22 cellular contexts compared by ENCODE assay signal in the genomic region with DNA sequence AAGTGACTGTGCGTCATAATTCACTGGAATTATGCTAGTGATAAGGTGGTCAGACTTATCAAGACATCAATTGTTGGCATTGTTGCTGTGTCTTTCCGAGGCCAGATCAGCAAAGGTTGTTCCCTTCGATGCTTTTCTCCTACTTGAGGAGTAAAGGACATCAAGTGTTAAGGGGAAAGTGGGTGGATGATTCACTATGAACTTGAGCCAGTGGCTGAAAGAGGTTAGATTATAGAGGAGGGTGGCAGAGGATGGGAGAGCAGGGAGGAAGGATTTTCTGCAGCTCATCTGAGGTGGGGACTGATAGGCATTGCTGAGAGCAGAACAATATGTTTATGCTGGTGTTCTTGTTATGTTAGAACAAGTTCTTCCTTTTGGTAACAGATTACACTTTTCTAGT.
DNase-seq lines count a peak whose midpoint lies in the region; ATAC-seq, FAIRE-seq and TF ChIP-seq lines count a peak whose summit lies in the region.
"Had no signal": no experiment of that assay in that cellular context is flagged by ENCODE, and none has a peak within 500 bp of the region (broad histone marks: within the 10 kb centered on the region; RNA-seq: fewer than 3 reads in every experiment).

No MANE protein-coding gene starts in this region.

- H3K9ac ChIP-seq in Loucy (ENCODE audit: low read depth, low read length, poor library complexity, severe bottlenecking) = no peak overlapping the region
- H3K9ac ChIP-seq in colonic mucosa (ENCODE audit: low read depth in 2 of 2, low read length in 2 of 2) = no peak overlapping the region
- H3K9ac ChIP-seq: BLaER1 had no signal

- H4K20me1 ChIP-seq in Loucy (ENCODE audit: insufficient read depth, low read length, poor library complexity, severe bottlenecking) = no peaks in the 10 kb centered on the region
- H4K20me1 ChIP-seq: BLaER1 had no signal

- H3K27me3 ChIP-seq in Loucy (ENCODE audit: insufficient read depth, low read length, poor library complexity, severe bottlenecking) (no peaks in the 10 kb centered on the region), bronchial epithelial cell (ENCODE audit: control insufficient read depth, insufficient read depth, low read length) (no peaks in the 10 kb centered on the region), colonic mucosa (no peaks in the 10 kb centered on the region)
- H3K27me3 ChIP-seq: BLaER1 had no signal

- H3K9me3 ChIP-seq in Loucy (ENCODE audit: insufficient read depth, low read depth, low read length) (no peaks in the 10 kb centered on the region), colonic mucosa (no peaks in the 10 kb centered on the region)
- H3K9me3 ChIP-seq: BLaER1 had no signal

- H3F3A ChIP-seq in Loucy (ENCODE audit: low read depth) = peaks cover 6% of the 10 kb centered on the region; the same call in 1 of the 2 replicates

- peak; percentile 55 for FAIRE-seq in bronchial epithelial cell (lab: Jason Lieb, UNC)
- FAIRE-seq: GM12878, GM18507, H1 had no signal

- no peak overlapping the region for H3K27ac ChIP-seq in colonic mucosa
- H3K27ac ChIP-seq: BLaER1 had no signal

- no peaks in the 10 kb centered on the region for H3K9me2 ChIP-seq in Loucy (replicated peaks; ENCODE audit: low read depth, low read length)

- TF ChIP-seq CTCF in Loucy (conservative IDR thresholded peaks at IDR 0.05; ENCODE audit: low read length) (no peak), bronchial epithelial cell (IDR thresholded peaks at IDR 0.05; ENCODE audit: insufficient read depth, low read length, severe bottlenecking) (no peak), omental fat pad (IDR thresholded peaks at IDR 0.05) (no peak), colonic mucosa (IDR thresholded peaks at IDR 0.05) (no peak)

- H3K4me1 ChIP-seq in Loucy (ENCODE audit: insufficient read depth, low read length, poor library complexity, severe bottlenecking) (peaks cover 37% of the 10 kb centered on the region), colonic mucosa (no peaks in the 10 kb centered on the region)
- H3K4me1 ChIP-seq: BLaER1 had no signal

- peak; percentile 11 for DNase-seq in AG20443 (ENCODE audit: low spot score)
- no peak for DNase-seq in bronchial epithelial cell (ENCODE audit: low read depth)
- no peak for DNase-seq in omental fat pad (ENCODE audit: low spot score)
- no peak for DNase-seq in colonic mucosa
- DNase-seq: CD8-positive, alpha-beta memory T cell; DMS53; EL; KBM-7; NCI-H1417; NCI-H187; NCI-H2227 treated with DMSO at 0.1 percent for 48 hours; NCI-H510A treated with DMSO at 0.1 percent for 48 hours; NCI-H774; OCI-M1; Right ventricle myocardium superior had no signal

- H3K4me3 ChIP-seq in Loucy (ENCODE audit: low read length, poor library complexity, severe bottlenecking) (no peak overlapping the region), bronchial epithelial cell (ENCODE audit: low read depth, low read length) (no peak overlapping the region), colonic mucosa (no peak overlapping the region)
- H3K4me3 ChIP-seq: BLaER1, GM12878 had no signal

- peak; percentile 20 for ATAC-seq in omental fat pad (ENCODE audit: low FRiP score)
- no peak for ATAC-seq in GM18505 (IDR thresholded peaks at IDR 0.05; ENCODE audit: unreplicated experiment)
- ATAC-seq in HG03159 (IDR thresholded peaks at IDR 0.05; ENCODE audit: unreplicated experiment) = no peak
- ATAC-seq: GM12878 had no signal

- no peaks in the 10 kb centered on the region for H3K36me3 ChIP-seq in Loucy (ENCODE audit: insufficient read depth, low read length)
- no peaks in the 10 kb centered on the region for H3K36me3 ChIP-seq in bronchial epithelial cell (ENCODE audit: control insufficient read depth, insufficient read depth, low read length)
- no peaks in the 10 kb centered on the region for H3K36me3 ChIP-seq in colonic mucosa
- H3K36me3 ChIP-seq: BLaER1 had no signal

- TF ChIP-seq POLR2A in GM18505 (IDR thresholded peaks at IDR 0.05; ENCODE audit: borderline replicate concordance, extremely low read depth, insufficient read depth, insufficient read length) = no peak

- peak overlapping the region; percentile 48; the same call in 1 of the 2 replicates for H2AFZ ChIP-seq in Loucy (ENCODE audit: low read length)

- intact Hi-C loops in colonic mucosa (cut with DNase I) = no loop called here

- H3K4me2 ChIP-seq in Loucy (ENCODE audit: low read depth, low read length, poor library complexity, severe bottlenecking) = no peak overlapping the region
- H3K4me2 ChIP-seq: BLaER1 had no signal

- H3K79me2 ChIP-seq in Loucy (ENCODE audit: insufficient read depth, low read length) = no peaks in the 10 kb centered on the region
